1 cellular context compared by ENCODE assay signal in the genomic region with DNA sequence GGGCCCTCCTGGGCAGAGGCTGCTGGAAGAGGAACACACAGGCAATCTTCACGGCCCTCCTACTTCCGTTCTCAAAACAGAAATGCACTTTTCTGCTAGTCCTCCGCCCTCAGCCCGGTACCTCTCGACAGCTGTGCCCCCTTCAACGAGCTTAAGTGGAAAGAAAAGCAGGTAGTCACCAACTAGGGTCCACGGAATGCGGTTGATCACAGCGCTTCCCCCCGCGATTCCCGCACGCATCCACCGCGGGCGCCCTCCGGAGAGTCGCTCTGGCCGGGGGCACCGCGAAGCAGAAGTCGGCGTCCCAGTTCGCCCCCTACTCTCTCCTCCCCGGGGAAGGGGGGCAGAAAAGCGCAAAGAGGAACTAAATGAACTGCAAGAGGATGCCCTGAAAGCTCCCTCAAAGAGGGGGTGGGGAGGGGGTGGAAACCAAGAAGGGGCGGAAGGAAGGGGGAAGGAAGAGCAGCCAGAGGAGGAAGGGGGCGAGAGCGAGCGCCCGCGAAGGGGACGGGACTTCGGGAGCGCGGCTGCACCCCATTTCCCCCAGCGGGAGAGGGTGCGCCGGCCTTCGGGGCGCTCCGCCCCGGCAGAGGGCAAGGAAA.
TF ChIP-seq lines count a peak whose summit lies in the region.

No MANE protein-coding gene starts in this region.

TF ChIP-seq in K562, 482 proteins besides CTCF, POLR2A, EP300 and RAD21 (continued from another document and continues in another):
- TF ChIP-seq, protein P1, sequence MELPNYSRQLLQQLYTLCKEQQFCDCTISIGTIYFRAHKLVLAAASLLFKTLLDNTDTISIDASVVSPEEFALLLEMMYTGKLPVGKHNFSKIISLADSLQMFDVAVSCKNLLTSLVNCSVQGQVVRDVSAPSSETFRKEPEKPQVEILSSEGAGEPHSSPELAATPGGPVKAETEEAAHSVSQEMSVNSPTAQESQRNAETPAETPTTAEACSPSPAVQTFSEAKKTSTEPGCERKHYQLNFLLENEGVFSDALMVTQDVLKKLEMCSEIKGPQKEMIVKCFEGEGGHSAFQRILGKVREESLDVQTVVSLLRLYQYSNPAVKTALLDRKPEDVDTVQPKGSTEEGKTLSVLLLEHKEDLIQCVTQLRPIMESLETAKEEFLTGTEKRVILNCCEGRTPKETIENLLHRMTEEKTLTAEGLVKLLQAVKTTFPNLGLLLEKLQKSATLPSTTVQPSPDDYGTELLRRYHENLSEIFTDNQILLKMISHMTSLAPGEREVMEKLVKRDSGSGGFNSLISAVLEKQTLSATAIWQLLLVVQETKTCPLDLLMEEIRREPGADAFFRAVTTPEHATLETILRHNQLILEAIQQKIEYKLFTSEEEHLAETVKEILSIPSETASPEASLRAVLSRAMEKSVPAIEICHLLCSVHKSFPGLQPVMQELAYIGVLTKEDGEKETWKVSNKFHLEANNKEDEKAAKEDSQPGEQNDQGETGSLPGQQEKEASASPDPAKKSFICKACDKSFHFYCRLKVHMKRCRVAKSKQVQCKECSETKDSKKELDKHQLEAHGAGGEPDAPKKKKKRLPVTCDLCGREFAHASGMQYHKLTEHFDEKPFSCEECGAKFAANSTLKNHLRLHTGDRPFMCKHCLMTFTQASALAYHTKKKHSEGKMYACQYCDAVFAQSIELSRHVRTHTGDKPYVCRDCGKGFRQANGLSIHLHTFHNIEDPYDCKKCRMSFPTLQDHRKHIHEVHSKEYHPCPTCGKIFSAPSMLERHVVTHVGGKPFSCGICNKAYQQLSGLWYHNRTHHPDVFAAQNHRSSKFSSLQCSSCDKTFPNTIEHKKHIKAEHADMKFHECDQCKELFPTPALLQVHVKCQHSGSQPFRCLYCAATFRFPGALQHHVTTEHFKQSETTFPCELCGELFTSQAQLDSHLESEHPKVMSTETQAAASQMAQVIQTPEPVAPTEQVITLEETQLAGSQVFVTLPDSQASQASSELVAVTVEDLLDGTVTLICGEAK (IDR thresholded peaks at IDR 0.05) = no peak; the same call in 1 of the 2 replicates
- TF ChIP-seq, protein P1 (CRISPR knock-in tag; IDR thresholded peaks at IDR 0.05) = no peak
- TF ChIP-seq ZNF197 (CRISPR knock-in tag; IDR thresholded peaks at IDR 0.05; ENCODE audit: low read depth) = no peak
- TF ChIP-seq RAD51 (IDR thresholded peaks at IDR 0.05; ENCODE audit: borderline replicate concordance, low read depth) = no peak
- TF ChIP-seq DMBX1 (CRISPR knock-in tag; IDR thresholded peaks at IDR 0.05; ENCODE audit: borderline replicate concordance) = no peak
- 0 out of 2 replicates have a peak, but pooled peaks have one; percentile 9 for TF ChIP-seq MBD2 (IDR thresholded peaks at IDR 0.05; ENCODE audit: borderline replicate concordance, low read depth)
- no peak for TF ChIP-seq PTRF (tag; IDR thresholded peaks at IDR 0.05)
- TF ChIP-seq, protein P2, sequence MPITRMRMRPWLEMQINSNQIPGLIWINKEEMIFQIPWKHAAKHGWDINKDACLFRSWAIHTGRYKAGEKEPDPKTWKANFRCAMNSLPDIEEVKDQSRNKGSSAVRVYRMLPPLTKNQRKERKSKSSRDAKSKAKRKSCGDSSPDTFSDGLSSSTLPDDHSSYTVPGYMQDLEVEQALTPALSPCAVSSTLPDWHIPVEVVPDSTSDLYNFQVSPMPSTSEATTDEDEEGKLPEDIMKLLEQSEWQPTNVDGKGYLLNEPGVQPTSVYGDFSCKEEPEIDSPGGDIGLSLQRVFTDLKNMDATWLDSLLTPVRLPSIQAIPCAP (CRISPR knock-in tag; IDR thresholded peaks at IDR 0.05; ENCODE audit: borderline replicate concordance) = 0 out of 2 replicates have a peak, but pooled peaks have one; percentile 34
- TF ChIP-seq ZNF175 (CRISPR knock-in tag; IDR thresholded peaks at IDR 0.05; ENCODE audit: low read depth) = no peak
- TF ChIP-seq FOXM1 (IDR thresholded peaks at IDR 0.05; ENCODE audit: low read depth) = no peak
- TF ChIP-seq FOXM1 (CRISPR knock-in tag; IDR thresholded peaks at IDR 0.05; ENCODE audit: low read depth) = 0 out of 2 replicates have a peak, but pooled peaks have one; percentile 2
- TF ChIP-seq, protein P3, sequence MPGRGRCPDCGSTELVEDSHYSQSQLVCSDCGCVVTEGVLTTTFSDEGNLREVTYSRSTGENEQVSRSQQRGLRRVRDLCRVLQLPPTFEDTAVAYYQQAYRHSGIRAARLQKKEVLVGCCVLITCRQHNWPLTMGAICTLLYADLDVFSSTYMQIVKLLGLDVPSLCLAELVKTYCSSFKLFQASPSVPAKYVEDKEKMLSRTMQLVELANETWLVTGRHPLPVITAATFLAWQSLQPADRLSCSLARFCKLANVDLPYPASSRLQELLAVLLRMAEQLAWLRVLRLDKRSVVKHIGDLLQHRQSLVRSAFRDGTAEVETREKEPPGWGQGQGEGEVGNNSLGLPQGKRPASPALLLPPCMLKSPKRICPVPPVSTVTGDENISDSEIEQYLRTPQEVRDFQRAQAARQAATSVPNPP (IDR thresholded peaks at IDR 0.05; ENCODE audit: borderline replicate concordance, insufficient read depth, insufficient read length) = no peak
- TF ChIP-seq, protein P4, sequence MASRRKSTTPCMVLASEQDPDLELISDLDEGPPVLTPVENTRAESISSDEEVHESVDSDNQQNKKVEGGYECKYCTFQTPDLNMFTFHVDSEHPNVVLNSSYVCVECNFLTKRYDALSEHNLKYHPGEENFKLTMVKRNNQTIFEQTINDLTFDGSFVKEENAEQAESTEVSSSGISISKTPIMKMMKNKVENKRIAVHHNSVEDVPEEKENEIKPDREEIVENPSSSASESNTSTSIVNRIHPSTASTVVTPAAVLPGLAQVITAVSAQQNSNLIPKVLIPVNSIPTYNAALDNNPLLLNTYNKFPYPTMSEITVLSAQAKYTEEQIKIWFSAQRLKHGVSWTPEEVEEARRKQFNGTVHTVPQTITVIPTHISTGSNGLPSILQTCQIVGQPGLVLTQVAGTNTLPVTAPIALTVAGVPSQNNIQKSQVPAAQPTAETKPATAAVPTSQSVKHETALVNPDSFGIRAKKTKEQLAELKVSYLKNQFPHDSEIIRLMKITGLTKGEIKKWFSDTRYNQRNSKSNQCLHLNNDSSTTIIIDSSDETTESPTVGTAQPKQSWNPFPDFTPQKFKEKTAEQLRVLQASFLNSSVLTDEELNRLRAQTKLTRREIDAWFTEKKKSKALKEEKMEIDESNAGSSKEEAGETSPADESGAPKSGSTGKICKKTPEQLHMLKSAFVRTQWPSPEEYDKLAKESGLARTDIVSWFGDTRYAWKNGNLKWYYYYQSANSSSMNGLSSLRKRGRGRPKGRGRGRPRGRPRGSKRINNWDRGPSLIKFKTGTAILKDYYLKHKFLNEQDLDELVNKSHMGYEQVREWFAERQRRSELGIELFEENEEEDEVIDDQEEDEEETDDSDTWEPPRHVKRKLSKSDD (conservative IDR thresholded peaks at IDR 0.05; ENCODE audit: low read length) = no peak
- no peak for TF ChIP-seq ZNF79 (CRISPR knock-in tag; IDR thresholded peaks at IDR 0.05; ENCODE audit: low read depth)
- TF ChIP-seq, protein P5, sequence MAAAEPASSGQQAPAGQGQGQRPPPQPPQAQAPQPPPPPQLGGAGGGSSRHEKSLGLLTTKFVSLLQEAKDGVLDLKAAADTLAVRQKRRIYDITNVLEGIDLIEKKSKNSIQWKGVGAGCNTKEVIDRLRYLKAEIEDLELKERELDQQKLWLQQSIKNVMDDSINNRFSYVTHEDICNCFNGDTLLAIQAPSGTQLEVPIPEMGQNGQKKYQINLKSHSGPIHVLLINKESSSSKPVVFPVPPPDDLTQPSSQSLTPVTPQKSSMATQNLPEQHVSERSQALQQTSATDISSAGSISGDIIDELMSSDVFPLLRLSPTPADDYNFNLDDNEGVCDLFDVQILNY (CRISPR knock-in tag; IDR thresholded peaks at IDR 0.05) = no peak
- TF ChIP-seq, protein P6, sequence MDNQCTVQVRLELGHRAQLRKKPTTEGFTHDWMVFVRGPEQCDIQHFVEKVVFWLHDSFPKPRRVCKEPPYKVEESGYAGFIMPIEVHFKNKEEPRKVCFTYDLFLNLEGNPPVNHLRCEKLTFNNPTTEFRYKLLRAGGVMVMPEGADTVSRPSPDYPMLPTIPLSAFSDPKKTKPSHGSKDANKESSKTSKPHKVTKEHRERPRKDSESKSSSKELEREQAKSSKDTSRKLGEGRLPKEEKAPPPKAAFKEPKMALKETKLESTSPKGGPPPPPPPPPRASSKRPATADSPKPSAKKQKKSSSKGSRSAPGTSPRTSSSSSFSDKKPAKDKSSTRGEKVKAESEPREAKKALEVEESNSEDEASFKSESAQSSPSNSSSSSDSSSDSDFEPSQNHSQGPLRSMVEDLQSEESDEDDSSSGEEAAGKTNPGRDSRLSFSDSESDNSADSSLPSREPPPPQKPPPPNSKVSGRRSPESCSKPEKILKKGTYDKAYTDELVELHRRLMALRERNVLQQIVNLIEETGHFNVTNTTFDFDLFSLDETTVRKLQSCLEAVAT (IDR thresholded peaks at IDR 0.05) = 0 out of 4 replicates have a peak, but pooled peaks of 1 of the 2 experiments have one; percentile 38
